Comparison of ENCODE assay signal across 27 cellular contexts in the genomic region with DNA sequence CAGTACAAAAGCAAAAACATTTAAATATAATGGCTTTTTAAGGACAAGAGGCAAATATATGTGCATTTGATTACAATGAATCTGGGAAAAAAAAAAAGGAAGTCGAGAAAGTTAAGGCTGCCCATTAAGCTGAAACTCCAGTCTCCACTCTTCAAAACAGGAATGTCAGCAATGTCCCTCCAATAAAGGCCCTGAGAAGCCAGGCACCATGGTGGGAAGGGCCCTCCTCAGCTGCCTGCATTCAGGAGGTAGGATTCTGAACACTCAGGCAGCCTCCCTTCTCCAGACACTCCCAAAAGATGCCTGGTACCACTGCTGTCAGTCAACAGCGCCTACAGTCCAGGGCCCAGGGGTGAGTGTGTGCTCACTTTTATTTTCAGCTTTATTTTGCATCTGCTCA.
"Had no signal": no experiment of that assay in that cellular context is flagged by ENCODE, and none has a peak within 500 bp of the region (broad histone marks: within the 10 kb centered on the region; RNA-seq: fewer than 3 reads in every experiment).

No MANE protein-coding gene starts in this region.

- H3K27me3 ChIP-seq: brain microvascular endothelial cell had no signal

- ATAC-seq: activated CD8-positive, alpha-beta T cell treated with anti-CD3 and anti-CD28 coated beads for 36 hours; activated T-cell treated with anti-CD3 and anti-CD28 coated beads, Interleukin-2, amount 50 U/mL, for 72 hours; activated T-helper 17 cell treated with anti-CD3 and anti-CD28 coated beads, Interleukin-2, amount 50 U/mL, for 72 hours; Panc1 had no signal

- H3K27me3 Mint-ChIP-seq: activated CD4-positive, alpha-beta T cell treated with anti-CD3 and anti-CD28 coated beads, Interleukin-2, amount 10 ng/mL, durations not matched to agents 24 days and 14 days; activated CD8-positive, alpha-beta T cell treated with anti-CD3 and anti-CD28 coated beads for 36 hours; activated naive CD8-positive, alpha-beta T cell treated with anti-CD3 and anti-CD28 coated beads for 36 hours had no signal

- H3K36me3 Mint-ChIP-seq: activated naive CD8-positive, alpha-beta T cell treated with anti-CD3 and anti-CD28 coated beads for 36 hours had no signal

- H3K27ac ChIP-seq: brain microvascular endothelial cell, SJCRH30, SK-N-MC, WERI-Rb-1 had no signal

- H3K36me3 ChIP-seq: brain microvascular endothelial cell, SJCRH30, WERI-Rb-1 had no signal

- H3K9me3 ChIP-seq: SJCRH30 had no signal

- H3K27ac Mint-ChIP-seq: activated CD4-positive, alpha-beta T cell treated with anti-CD3 and anti-CD28 coated beads, Interleukin-2, amount 10 ng/mL, durations not matched to agents 24 days and 14 days; activated CD8-positive, alpha-beta T cell treated with anti-CD3 and anti-CD28 coated beads for 36 hours; activated naive CD8-positive, alpha-beta T cell treated with anti-CD3 and anti-CD28 coated beads for 36 hours; activated T-cell treated with anti-CD3 and anti-CD28 coated beads, Interleukin-2, amount 50 U/mL, for 72 hours; activated T-helper 17 cell treated with anti-CD3 and anti-CD28 coated beads, Interleukin-2, amount 50 U/mL, for 72 hours had no signal

- H3K4me1 Mint-ChIP-seq: activated CD4-positive, alpha-beta T cell treated with anti-CD3 and anti-CD28 coated beads, Interleukin-2, amount 10 ng/mL, durations not matched to agents 24 days and 14 days; activated naive CD8-positive, alpha-beta T cell treated with anti-CD3 and anti-CD28 coated beads for 36 hours; activated T-helper 17 cell treated with anti-CD3 and anti-CD28 coated beads, Interleukin-2, amount 50 U/mL, for 72 hours had no signal

- H3K9me3 Mint-ChIP-seq: activated CD4-positive, alpha-beta T cell treated with anti-CD3 and anti-CD28 coated beads, Interleukin-2, amount 10 ng/mL, durations not matched to agents 24 days and 14 days; activated CD8-positive, alpha-beta T cell treated with anti-CD3 and anti-CD28 coated beads for 36 hours; activated naive CD8-positive, alpha-beta T cell treated with anti-CD3 and anti-CD28 coated beads for 36 hours; activated T-cell treated with anti-CD3 and anti-CD28 coated beads, Interleukin-2, amount 50 U/mL, for 72 hours; activated T-helper 17 cell treated with anti-CD3 and anti-CD28 coated beads, Interleukin-2, amount 50 U/mL, for 72 hours had no signal

- H3K4me3 Mint-ChIP-seq: activated CD4-positive, alpha-beta T cell treated with anti-CD3 and anti-CD28 coated beads, Interleukin-2, amount 10 ng/mL, durations not matched to agents 24 days and 14 days; activated CD8-positive, alpha-beta T cell treated with anti-CD3 and anti-CD28 coated beads for 36 hours; activated naive CD8-positive, alpha-beta T cell treated with anti-CD3 and anti-CD28 coated beads for 36 hours; activated T-cell treated with anti-CD3 and anti-CD28 coated beads, Interleukin-2, amount 50 U/mL, for 72 hours; activated T-helper 17 cell treated with anti-CD3 and anti-CD28 coated beads, Interleukin-2, amount 50 U/mL, for 72 hours had no signal

- DNase-seq: activated CD4-positive, alpha-beta T cell treated with anti-CD3 and anti-CD28 coated beads, Interleukin-2, amount 10 ng/mL, durations not matched to agents 24 days and 14 days; activated CD4-positive, alpha-beta T cell treated with anti-CD3 and anti-CD28 coated beads, Interleukin-2, amount 50 U/mL, for 4 hours; activated CD8-positive, alpha-beta T cell treated with anti-CD3 and anti-CD28 coated beads for 36 hours; activated effector memory CD4-positive, alpha-beta T cell treated with anti-CD3 and anti-CD28 coated beads, Interleukin-2, amount 50 U/mL, for 16 hours; activated naive CD4-positive, alpha-beta T cell; activated naive CD4-positive, alpha-beta T cell treated with anti-CD3 and anti-CD28 coated beads, Interleukin-2, amount 50 U/mL, for 16 hours; activated naive CD8-positive, alpha-beta T cell treated with anti-CD3 and anti-CD28 coated beads for 36 hours; activated T-cell treated with anti-CD3 and anti-CD28 coated beads, Interleukin-2, amount 50 U/mL, for 1 hour; activated T-cell treated with anti-CD3 and anti-CD28 coated beads, Interleukin-2, amount 50 U/mL, for 72 hours; amniotic stem cell; aorta; brain microvascular endothelial cell; central memory CD4-positive, alpha-beta T cell; NCI-H1105; NCI-H1417 treated with DMSO at 0.1 percent for 48 hours; NCI-H187 treated with DMSO at 0.1 percent for 48 hours; NCI-H2081; NCI-H2171 treated with DMSO at 0.1 percent for 48 hours; NCI-H226; NCI-H524 treated with DMSO at 0.1 percent for 48 hours; SHP77; SJCRH30; T1000; WERI-Rb-1 had no signal

- H3K4me3 ChIP-seq: SJCRH30, SK-N-MC had no signal

- H3K4me1 ChIP-seq: SJCRH30 had no signal
